ENCODE assay signal across 8 cellular contexts in the genomic region with DNA sequence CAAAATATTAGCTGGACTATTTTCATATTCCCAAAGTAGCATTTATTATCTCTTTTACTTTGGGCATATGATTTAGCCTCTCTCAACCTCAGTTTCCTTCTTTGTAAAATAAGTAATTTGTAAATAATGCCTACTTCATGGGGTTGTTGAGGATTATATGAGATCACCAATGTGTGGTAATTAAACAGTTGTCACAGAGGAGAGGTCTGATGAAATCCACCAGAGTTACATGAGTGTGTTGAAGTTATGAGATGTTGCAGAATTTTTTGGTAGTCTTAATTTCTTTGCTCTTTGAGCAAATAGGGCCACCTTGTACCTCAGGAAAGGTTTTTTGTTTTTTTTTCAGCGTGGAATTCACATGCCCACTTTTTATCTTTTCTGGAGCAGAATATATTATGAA.
A peak's percentile ranks its signal among the peaks of the same experiment; 100 is the strongest.
DNase-seq lines count a peak whose midpoint lies in the region; ATAC-seq and TF ChIP-seq lines count a peak whose summit lies in the region.

No MANE protein-coding gene starts in this region.

- peak overlapping the region; percentile 93 for H3K4me3 Mint-ChIP-seq in T-helper 2 cell treated with Interferon-gamma antibody and Interleukin-4, amounts not matched to agents 5 μg/mL and 100 μg/mL, for 36 hours
- peak overlapping the region; percentile 46 to 58 for H3K4me3 Mint-ChIP-seq in stimulated activated naive B cell treated with anti-CD40 and anti-IgM and Interleukin-4, amounts not matched to agents 10 μg/mL and 1 μg/mL and 100 μg/mL, for 72 hours

- TF ChIP-seq CTCF in VCaP (conservative IDR thresholded peaks at IDR 0.05) (no peak), foreskin fibroblast (IDR thresholded peaks at IDR 0.05; ENCODE audit: low read depth, low read length) (no peak)

- peaks cover 9% of the 10 kb centered on the region for H3K4me1 Mint-ChIP-seq in T-helper 2 cell treated with Interferon-gamma antibody and Interleukin-4, amounts not matched to agents 5 μg/mL and 100 μg/mL, for 36 hours (ENCODE audit: low read depth)
- H3K4me1 Mint-ChIP-seq in stimulated activated naive B cell treated with anti-CD40 and anti-IgM and Interleukin-4, amounts not matched to agents 10 μg/mL and 1 μg/mL and 100 μg/mL, for 72 hours = peaks cover 0 to 9% of the 10 kb centered on the region in 2 donors

- peaks cover 25% of the 10 kb centered on the region for H3K36me3 Mint-ChIP-seq in T-helper 2 cell treated with Interferon-gamma antibody and Interleukin-4, amounts not matched to agents 5 μg/mL and 100 μg/mL, for 36 hours (ENCODE audit: low read depth)
- peaks cover 3 to 21% of the 10 kb centered on the region in 2 donors for H3K36me3 Mint-ChIP-seq in stimulated activated naive B cell treated with anti-CD40 and anti-IgM and Interleukin-4, amounts not matched to agents 10 μg/mL and 1 μg/mL and 100 μg/mL, for 72 hours

- peak overlapping the region; percentile 89 for H3K27ac ChIP-seq in VCaP

- H3K27ac Mint-ChIP-seq in T-helper 2 cell treated with Interferon-gamma antibody and Interleukin-4, amounts not matched to agents 5 μg/mL and 100 μg/mL, for 36 hours = peak overlapping the region; percentile 65
- H3K27ac Mint-ChIP-seq in stimulated activated naive B cell treated with anti-CD40 and anti-IgM and Interleukin-4, amounts not matched to agents 10 μg/mL and 1 μg/mL and 100 μg/mL, for 72 hours = no peak overlapping the region

- no peaks in the 10 kb centered on the region for H3K27me3 Mint-ChIP-seq in T-helper 2 cell treated with Interferon-gamma antibody and Interleukin-4, amounts not matched to agents 5 μg/mL and 100 μg/mL, for 36 hours (ENCODE audit: low read depth)
- H3K27me3 Mint-ChIP-seq in stimulated activated naive B cell treated with anti-CD40 and anti-IgM and Interleukin-4, amounts not matched to agents 10 μg/mL and 1 μg/mL and 100 μg/mL, for 72 hours = no peaks in the 10 kb centered on the region

- no peak for ATAC-seq in stimulated activated naive B cell treated with anti-CD40 and anti-IgM and Interleukin-4, amounts not matched to agents 10 μg/mL and 1 μg/mL and 100 μg/mL, for 72 hours (replicated peaks)
- no peak for ATAC-seq in GM21381 (IDR thresholded peaks at IDR 0.05; ENCODE audit: unreplicated experiment)

- no peaks in the 10 kb centered on the region for H3K9me3 Mint-ChIP-seq in T-helper 2 cell treated with Interferon-gamma antibody and Interleukin-4, amounts not matched to agents 5 μg/mL and 100 μg/mL, for 36 hours
- H3K9me3 Mint-ChIP-seq in stimulated activated naive B cell treated with anti-CD40 and anti-IgM and Interleukin-4, amounts not matched to agents 10 μg/mL and 1 μg/mL and 100 μg/mL, for 72 hours = peaks cover 0 to 3% of the 10 kb centered on the region in 2 donors

- H3K4me3 ChIP-seq in foreskin fibroblast (ENCODE audit: low read depth in 1 of 2, low read length in 2 of 2) = peak overlapping the region; percentile 83

- no peak for DNase-seq in T-helper 2 cell treated with Interferon-gamma antibody and Interleukin-4, amounts not matched to agents 5 μg/mL and 100 μg/mL, for 36 hours (ENCODE audit: low spot score)
- DNase-seq in T-helper 2 cell (no peak), foreskin fibroblast (no peak), 8988T (no peak)
- DNase-seq in stimulated activated naive B cell treated with anti-CD40 and anti-IgM and Interleukin-4, amounts not matched to agents 10 μg/mL and 1 μg/mL and 100 μg/mL, for 72 hours = no peak
- no peak for DNase-seq in central memory CD4-positive, alpha-beta T cell
